14 cellular contexts compared by ENCODE assay signal in genomic region chr5:176173647-176174046, GRCh38.
A peak's percentile ranks its signal among the peaks of the same experiment; 100 is the strongest.
DNase-seq lines count a peak whose midpoint lies in the region; ATAC-seq and TF ChIP-seq lines count a peak whose summit lies in the region.
"Had no signal": no experiment of that assay in that cellular context is flagged by ENCODE, and none has a peak within 500 bp of the region (broad histone marks: within the 10 kb centered on the region; RNA-seq: fewer than 3 reads in every experiment).

No MANE protein-coding gene starts in this region.

- TF ChIP-seq POLR2A in transverse colon (IDR thresholded peaks at IDR 0.05) = no peak

- in situ Hi-C loops in transverse colon (cut with MboI; ENCODE audit: low pct_ligation_motif_present in 1 of 4, low pct_unique_long_range_greater_than_20kb in 1 of 4, low sequenced_read_pairs in 3 of 4) = no loop called here

- no peaks in the 10 kb centered on the region for H3K4me1 ChIP-seq in right atrium auricular region
- no peaks in the 10 kb centered on the region for H3K4me1 ChIP-seq in heart right ventricle
- no peaks in the 10 kb centered on the region for H3K4me1 ChIP-seq in RWPE2 (ENCODE audit: insufficient read depth, poor library complexity, severe bottlenecking)
- H3K4me1 ChIP-seq in transverse colon = no peaks in the 10 kb centered on the region
- H3K4me1 ChIP-seq: BLaER1 treated with 17β-estradiol and CSF1 and Interleukin-3, amounts not matched to agents 10 nM and 100 nM; HAP-1 had no signal

- 71 to 74% methylated on average over 7 of the region's 7 CpGs for WGBS in heart right ventricle, 2 donors
- WGBS in transverse colon (ENCODE audit: low coverage in 1 of 2), 2 donors = 68% methylated on average over 7 of the region's 7 CpGs; no CpG with 5 or more reads in 1 of the 2 donors

- H3K27ac Mint-ChIP-seq in type B pancreatic cell = no peak overlapping the region
- H3K27ac Mint-ChIP-seq: B cell; CD8-positive, alpha-beta T cell had no signal

- peaks cover 4% of the 10 kb centered on the region for H3K9me3 Mint-ChIP-seq in type B pancreatic cell

- no peak for TF ChIP-seq EP300 in transverse colon (IDR thresholded peaks at IDR 0.05; ENCODE audit: low read depth)

- H3K36me3 ChIP-seq in right atrium auricular region (no peaks in the 10 kb centered on the region), heart right ventricle (no peaks in the 10 kb centered on the region), RWPE2 (ENCODE audit: low read depth) (no peaks in the 10 kb centered on the region), transverse colon (no peaks in the 10 kb centered on the region)
- H3K36me3 ChIP-seq: BLaER1 treated with 17β-estradiol and CSF1 and Interleukin-3, amounts not matched to agents 10 nM and 100 nM; HAP-1 had no signal

- peaks cover 47% of the 10 kb centered on the region for H3K27me3 Mint-ChIP-seq in type B pancreatic cell

- no peaks in the 10 kb centered on the region for H3K4me1 Mint-ChIP-seq in type B pancreatic cell (ENCODE audit: unreplicated experiment)
- H3K4me1 Mint-ChIP-seq: B cell had no signal

- no peak for TF ChIP-seq CTCF in right atrium auricular region (IDR thresholded peaks at IDR 0.05)
- TF ChIP-seq CTCF in heart right ventricle (IDR thresholded peaks at IDR 0.05) = no peak
- TF ChIP-seq CTCF in RWPE2 (IDR thresholded peaks at IDR 0.05; ENCODE audit: poor library complexity, severe bottlenecking) = no peak
- TF ChIP-seq CTCF in type B pancreatic cell (conservative IDR thresholded peaks at IDR 0.05) = no peak
- no peak for TF ChIP-seq CTCF in transverse colon (IDR thresholded peaks at IDR 0.05)

- no peaks in the 10 kb centered on the region for H3K27me3 ChIP-seq in right atrium auricular region
- peaks cover 0 to 79% (median 49%) of the 10 kb centered on the region in 7 donors for H3K27me3 ChIP-seq in heart right ventricle
- H3K27me3 ChIP-seq in RWPE2 (ENCODE audit: insufficient read depth, poor library complexity, severe bottlenecking) = no peaks in the 10 kb centered on the region
- peaks cover 25% of the 10 kb centered on the region for H3K27me3 ChIP-seq in transverse colon
- H3K27me3 ChIP-seq: BLaER1 treated with 17β-estradiol and CSF1 and Interleukin-3, amounts not matched to agents 10 nM and 100 nM had no signal

- intact Hi-C loops in heart right ventricle (cut with DNase I) = no loop called here
- intact Hi-C loops in transverse colon (cut with DNase I; ENCODE audit: low total_unique reads) = no loop called here

- no peak for ATAC-seq in heart right ventricle
- no peak for ATAC-seq in RWPE2 (ENCODE audit: low read depth)
- ATAC-seq: CD8-positive, alpha-beta T cell had no signal

- no peak overlapping the region for H3K27ac ChIP-seq in right atrium auricular region
- no peak overlapping the region for H3K27ac ChIP-seq in heart right ventricle
- H3K27ac ChIP-seq in RWPE2 (ENCODE audit: poor library complexity, severe bottlenecking) = no peak overlapping the region
- no peak overlapping the region for H3K27ac ChIP-seq in transverse colon
- H3K27ac ChIP-seq: BLaER1 treated with 17β-estradiol and CSF1 and Interleukin-3, amounts not matched to agents 10 nM and 100 nM; GM23248 had no signal

- no peaks in the 10 kb centered on the region for H3K36me3 Mint-ChIP-seq in type B pancreatic cell
- H3K36me3 Mint-ChIP-seq: CD8-positive, alpha-beta T cell had no signal

- H3K9me3 ChIP-seq in right atrium auricular region (no peaks in the 10 kb centered on the region), heart right ventricle (peaks cover 0 to 6% (median 0%) of the 10 kb centered on the region in 11 donors), RWPE2 (ENCODE audit: severe bottlenecking) (no peaks in the 10 kb centered on the region), transverse colon (no peaks in the 10 kb centered on the region)
- H3K9me3 ChIP-seq: HAP-1 had no signal

- no peak overlapping the region for H3K4me3 Mint-ChIP-seq in type B pancreatic cell
- H3K4me3 Mint-ChIP-seq: B cell; CD8-positive, alpha-beta T cell had no signal

- DNase-seq in right atrium auricular region (ENCODE audit: low spot score) = peak; percentile 30
- DNase-seq in heart right ventricle = no peak
- DNase-seq in RWPE2 (ENCODE audit: low spot score) = peak; percentile 60
- peak; percentile 71 for DNase-seq in mesenteric fat pad (ENCODE audit: low spot score)
- DNase-seq in type B pancreatic cell (ENCODE audit: extremely low spot score, unreplicated experiment) = peak; percentile 45
- DNase-seq in EL = no peak
- no peak for DNase-seq in transverse colon
- DNase-seq: Calu3; CD8-positive, alpha-beta T cell; DMS79 treated with DMSO at 0.1 percent for 48 hours; GM23248 had no signal

- H3K4me3 ChIP-seq in right atrium auricular region (no peak overlapping the region), heart right ventricle (no peak overlapping the region), RWPE2 (ENCODE audit: severe bottlenecking) (no peak overlapping the region), transverse colon (no peak overlapping the region)
- H3K4me3 ChIP-seq: BLaER1 treated with 17β-estradiol and CSF1 and Interleukin-3, amounts not matched to agents 10 nM and 100 nM; GM23248; HAP-1 had no signal

Comparison
In these comparisons a context has a peak if more than half of its experiments do, and no peak if none do; other contexts are left out.
1. DNase-seq: peak in right atrium auricular region (single experiment), RWPE2 (single experiment), mesenteric fat pad (single experiment) and type B pancreatic cell (single experiment); none in heart right ventricle (0 of 2), EL (single experiment) and transverse colon (single experiment).